Comparison of ENCODE assay signal across 20 cellular contexts in the genomic region with DNA sequence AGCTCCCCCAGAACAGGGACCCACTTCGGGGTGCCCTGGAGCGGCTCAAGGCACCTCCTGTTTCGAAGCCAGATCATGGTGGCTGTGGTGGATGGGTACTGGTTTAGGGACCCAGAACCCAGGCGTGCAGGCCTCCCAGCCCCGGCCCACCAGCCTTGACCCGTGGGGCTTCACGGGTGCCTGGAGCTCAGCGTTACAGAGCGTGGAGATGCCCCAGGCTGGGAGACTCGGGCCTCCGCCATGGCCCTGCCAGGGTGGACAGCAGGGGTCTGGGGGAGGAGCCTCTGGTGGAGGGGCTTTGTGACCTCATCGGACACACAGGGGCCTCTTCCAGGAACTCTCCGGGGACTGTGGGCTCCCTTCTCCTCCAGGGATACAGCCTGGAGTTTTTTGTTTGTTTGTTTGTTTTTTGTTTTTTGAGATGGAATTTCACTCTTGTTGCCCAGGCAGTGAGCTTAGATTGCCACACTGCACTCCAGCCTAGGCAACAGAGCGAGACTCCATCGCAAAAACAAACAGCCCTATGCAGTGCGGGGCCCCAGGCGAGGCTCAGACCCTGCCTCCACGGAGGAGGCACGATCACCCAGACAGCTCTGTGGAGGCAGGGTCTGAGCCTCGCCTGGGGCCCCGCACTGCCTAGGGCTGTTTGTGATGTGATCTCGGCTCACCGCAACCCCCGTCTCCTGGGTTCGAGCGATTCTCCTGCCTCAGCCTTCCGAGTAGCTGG. TPM values are rescaled to one million over a fixed set of nuclear protein-coding genes. Genes with fewer than 3 reads are reported as not detected.
"Had no signal": no experiment of that assay in that cellular context is flagged by ENCODE, and none has a peak within 500 bp of the region (broad histone marks: within the 10 kb centered on the region; RNA-seq: fewer than 3 reads in every experiment).

A gene (minus strand): TSS at position 271 of the 727 bp plus-strand sequence. CDS start 194 bp downstream, at position 77.

- H3K27me3 ChIP-seq: ovary had no signal

- H3K36me3 ChIP-seq: heart left ventricle, ovary, spleen had no signal

- H3K9me3 ChIP-seq: heart left ventricle, ovary, spleen had no signal

- ATAC-seq: activated T-helper 17 cell treated with anti-CD3 and anti-CD28 coated beads, Interleukin-2, amount 50 U/mL, for 72 hours; heart left ventricle; sciatic nerve; stimulated activated naive CD8-positive, alpha-beta T cell treated with anti-CD3 and anti-CD28 coated beads, Interleukin-15, amount 100 ng/mL, for 72 hours; T-cell had no signal

- FAIRE-seq: keratinocyte had no signal

- H3K27ac ChIP-seq: heart left ventricle, ovary, spleen, VCaP had no signal

- DNase-seq: activated CD4-positive, alpha-beta T cell treated with anti-CD3 and anti-CD28 coated beads, Interleukin-2, amount 50 U/mL, for 48 hours; activated naive CD4-positive, alpha-beta T cell treated with Interleukin-2 at 50 U/mL for 16 hours; anterior cingulate cortex; effector CD8-positive, alpha-beta T cell; foreskin melanocyte; ovary; spleen; stimulated activated naive CD8-positive, alpha-beta T cell treated with anti-CD3 and anti-CD28 coated beads, Interleukin-15, amount 100 ng/mL, for 72 hours; T-cell; T-helper 9 cell had no signal

- H3K4me1 ChIP-seq: heart left ventricle, spleen had no signal

- H3K4me3 ChIP-seq: heart left ventricle, ovary, spleen had no signal

RNA-seq across cellular contexts. Expression of the gene that starts here (rescaled TPM):
- total RNA-seq: activated T-helper 17 cell treated with anti-CD3 and anti-CD28 coated beads, Interleukin-2, amount 50 U/mL, for 72 hours; heart left ventricle; liver; ovary; pulmonary artery endothelial cell; sciatic nerve; spleen; T-cell; temporal lobe; ureter had no signal
- polyA plus RNA-seq: heart left ventricle, keratinocyte, liver, neural cell, ovary, spleen had no signal
